Comparison of ENCODE assay signal across 19 cellular contexts in genomic region chr2:203038586-203038985, GRCh38. TPM values are rescaled to one million over a fixed set of nuclear protein-coding genes. Genes with fewer than 3 reads are reported as not detected.
DNase-seq lines count a peak whose midpoint lies in the region; ATAC-seq, FAIRE-seq and TF ChIP-seq lines count a peak whose summit lies in the region.
"Had no signal": no experiment of that assay in that cellular context is flagged by ENCODE, and none has a peak within 500 bp of the region (broad histone marks: within the 10 kb centered on the region; RNA-seq: fewer than 3 reads in every experiment).

No MANE protein-coding gene starts in this region.

- H3K27ac ChIP-seq in A549 (peak overlapping the region in 1 of 2 experiments; percentile 57; a peak in 2 of 6 replicates), ascending aorta (peak overlapping the region; percentile 87 to 92), thoracic aorta (peak overlapping the region; percentile 87 to 96)
- H3K27ac ChIP-seq: PC-9 had no signal

- no peak for DNase-seq in A549 (ENCODE audit: low read depth in 1 of 2, low spot score in 1 of 2)
- no peak for DNase-seq in ascending aorta (ENCODE audit: low spot score in 2 of 2)
- peak; percentile 18 for DNase-seq in epithelial cell of esophagus (ENCODE audit: low read depth)
- no peak for DNase-seq in thoracic aorta (ENCODE audit: low spot score)
- DNase-seq in SIG-M5 treated with dmso at 0.1 percent for 504 hours (lab: John Stamatoyannopoulos, UW; ENCODE audit: unreplicated experiment) = no peak
- DNase-seq: 8988T, Calu3, DMS153, DND-41, KBM-7, MG63, NCI-H2029, NCI-H446 treated with DMSO at 0.1 percent for 48 hours, NCI-H526 treated with DMSO at 0.1 percent for 48 hours, PC-9, SHP77 had no signal

- H3K4me3 ChIP-seq in A549 (no peak overlapping the region), ascending aorta (no peak overlapping the region), epithelial cell of esophagus (ENCODE audit: low read length) (no peak overlapping the region), thoracic aorta (no peak overlapping the region)
- H3K4me3 ChIP-seq: MG63, PC-9 had no signal

- intact Hi-C loops in ascending aorta (cut with DNase I) = no loop called here

- no peak for TF ChIP-seq EP300 in A549 (IDR thresholded peaks at IDR 0.05)

- H3K36me3 ChIP-seq in ascending aorta (peaks cover 4 to 20% of the 10 kb centered on the region in 2 donors), thoracic aorta (peaks cover 14% of the 10 kb centered on the region)

- no peaks in the 10 kb centered on the region for H3K9me3 ChIP-seq in A549
- no peaks in the 10 kb centered on the region for H3K9me3 ChIP-seq in ascending aorta
- no peaks in the 10 kb centered on the region for H3K9me3 ChIP-seq in thoracic aorta
- H3K9me3 ChIP-seq: MG63 had no signal

- no peak for FAIRE-seq in A549 (lab: Jason Lieb, UNC)
- FAIRE-seq: H54 had no signal

- TF ChIP-seq CTCF in A549 (IDR thresholded peaks at IDR 0.05) (no peak), ascending aorta (IDR thresholded peaks at IDR 0.05) (no peak), epithelial cell of esophagus (IDR thresholded peaks at IDR 0.05; ENCODE audit: insufficient read depth, low read depth, low read length, missing control alignments) (no peak), thoracic aorta (IDR thresholded peaks at IDR 0.05) (no peak)

- no peak for TF ChIP-seq RAD21 in A549 (conservative IDR thresholded peaks at IDR 0.05 in 1 of 2, IDR thresholded peaks at IDR 0.05 in 1 of 2)

- H3K27me3 ChIP-seq in ascending aorta (no peaks in the 10 kb centered on the region), thoracic aorta (replicated peaks; ENCODE audit: insufficient read depth) (no peaks in the 10 kb centered on the region)
- H3K27me3 ChIP-seq: MG63 had no signal

- H3K4me1 ChIP-seq in A549 (peaks cover 35% of the 10 kb centered on the region), ascending aorta (peaks cover 8 to 56% of the 10 kb centered on the region in 2 donors), thoracic aorta (ENCODE audit: control insufficient read depth in 1 of 2, low read depth in 2 of 2) (peaks cover 44 to 76% of the 10 kb centered on the region in 2 donors)

- CTCF ChIA-PET in A549 (lab: Yijun Ruan, JAX) = no interaction called here

- ATAC-seq in A549 (peak in 1 of 2 experiments; percentile 42; a peak in 1 of 6 replicates), thoracic aorta (ENCODE audit: insufficient number of reproducible peaks, low FRiP score, low read depth) (no peak), HG03571 (IDR thresholded peaks at IDR 0.05; ENCODE audit: unreplicated experiment) (no peak), GM18867 (IDR thresholded peaks at IDR 0.05; ENCODE audit: unreplicated experiment) (no peak)

- TF ChIP-seq POLR2A in A549 (IDR thresholded peaks at IDR 0.05; ENCODE audit: low read length) = no peak

- H3K4me2 ChIP-seq in A549 = peak overlapping the region; percentile 20
- H3K4me2 ChIP-seq: PC-9 had no signal

- POLR2A ChIA-PET in A549 (lab: Yijun Ruan, JAX) = no interaction called here

- 79% methylated on average over 6 of the region's 6 CpGs for WGBS in A549 (ENCODE audit: missing lambda C conversion rate)

TF ChIP-seq in A549, 52 proteins besides CTCF, POLR2A, EP300 and RAD21:
- no peak for TF ChIP-seq HOXB13 (CRISPR knock-in tag; IDR thresholded peaks at IDR 0.05; ENCODE audit: low read depth)

RNA-seq across cellular contexts. Expression of gene NBEAL1, which starts 23.9 kb away (rescaled TPM):
- polyA plus RNA-seq in A549 (2011; rRNA removed) (11.4 and 11.9 TPM in 2 replicates), A549 (2017; fragmentation: RNase III; extraction: RNeasy Plus Mini Kit Qiagen cat#74134 plus additional on column Dnase treatment) (3.8 to 5.4 TPM (median 4.2 TPM) in 3 replicates)
- 2.4 and 2.6 TPM in 2 replicates for polyA plus RNA-seq in A549 (2012; cell fraction: cytosol; rRNA removed)
- 1.7 and 2.3 TPM in 2 replicates for polyA plus RNA-seq in A549 (2012; cell fraction: nucleus; rRNA removed)
- 22.6 and 27.8 TPM in 2 replicates for polyA minus RNA-seq in A549 (2011; rRNA and poly(A)+ RNA removed)
- total RNA-seq in ascending aorta (33.0 TPM), thoracic aorta (100 to 1,000 TPM in 1 of 2 donors, 10 to 100 TPM in 1; 99.2 to 119 TPM)
